ENCODE assay signal across 8 cellular contexts in genomic region chr1:204408602-204409001, GRCh38. TPM values are rescaled to one million over a fixed set of nuclear protein-coding genes. Genes with fewer than 3 reads are reported as not detected.
DNase-seq lines count a peak whose midpoint lies in the region; ATAC-seq and TF ChIP-seq lines count a peak whose summit lies in the region.

No MANE protein-coding gene starts in this region.

- H3K36me3 ChIP-seq in kidney epithelial cell (ENCODE audit: control insufficient read depth, insufficient read depth, low read length), result no peaks in the 10 kb centered on the region
- peaks cover 23 to 27% (median 25%) of the 10 kb centered on the region in 5 donors for H3K36me3 ChIP-seq in subcutaneous abdominal adipose tissue (ENCODE audit: control insufficient read depth in 5 of 5, insufficient read depth in 5 of 5, low read length in 5 of 5)

- peak overlapping the region; percentile 47 for H3K27ac Mint-ChIP-seq in T-helper 2 cell treated with Interferon-gamma antibody and Interleukin-4, amounts not matched to agents 5 μg/mL and 100 μg/mL, for 36 hours
- H3K27ac Mint-ChIP-seq in activated naive CD8-positive, alpha-beta T cell treated with anti-CD3 and anti-CD28 coated beads, Interleukin-2, amount 50 U/mL, for 24 hours, result peak overlapping the region; percentile 98

- no peaks in the 10 kb centered on the region for H3K27me3 ChIP-seq in kidney epithelial cell (ENCODE audit: control insufficient read depth, insufficient read depth, low read length)
- H3K27me3 ChIP-seq in subcutaneous abdominal adipose tissue (ENCODE audit: control insufficient read depth in 5 of 5, insufficient read depth in 4 of 5, low read length in 5 of 5), result no peaks in the 10 kb centered on the region

- H3K4me3 Mint-ChIP-seq in T-helper 2 cell treated with Interferon-gamma antibody and Interleukin-4, amounts not matched to agents 5 μg/mL and 100 μg/mL, for 36 hours, result peak overlapping the region; percentile 99
- peak overlapping the region; percentile 92 for H3K4me3 Mint-ChIP-seq in activated naive CD8-positive, alpha-beta T cell treated with anti-CD3 and anti-CD28 coated beads, Interleukin-2, amount 50 U/mL, for 24 hours

- no peak for ATAC-seq in activated naive CD8-positive, alpha-beta T cell treated with anti-CD3 and anti-CD28 coated beads, Interleukin-2, amount 50 U/mL, for 24 hours
- ATAC-seq in GM21786 (IDR thresholded peaks at IDR 0.05; ENCODE audit: unreplicated experiment), result no peak
- no peak for ATAC-seq in HG03520 (IDR thresholded peaks at IDR 0.05; ENCODE audit: unreplicated experiment)

- H3K36me3 Mint-ChIP-seq in T-helper 2 cell treated with Interferon-gamma antibody and Interleukin-4, amounts not matched to agents 5 μg/mL and 100 μg/mL, for 36 hours (ENCODE audit: low read depth), result peaks cover 64% of the 10 kb centered on the region
- peaks cover 68% of the 10 kb centered on the region for H3K36me3 Mint-ChIP-seq in activated naive CD8-positive, alpha-beta T cell treated with anti-CD3 and anti-CD28 coated beads, Interleukin-2, amount 50 U/mL, for 24 hours (ENCODE audit: low read depth)

- H3K9me3 ChIP-seq in subcutaneous abdominal adipose tissue (ENCODE audit: control insufficient read depth in 5 of 5, low read length in 5 of 5), result no peaks in the 10 kb centered on the region

- peaks cover 0 to 56% (median 40%) of the 10 kb centered on the region in 5 donors for H3K4me1 ChIP-seq in subcutaneous abdominal adipose tissue (ENCODE audit: control insufficient read depth in 5 of 5, insufficient read depth in 5 of 5, low read length in 5 of 5)

- no peak for DNase-seq in T-helper 2 cell treated with Interferon-gamma antibody and Interleukin-4, amounts not matched to agents 5 μg/mL and 100 μg/mL, for 36 hours (ENCODE audit: low spot score)
- DNase-seq in T-helper 2 cell (no peak), kidney epithelial cell (ENCODE audit: low read depth) (no peak), DMS153 treated with DMSO at 0.1 percent for 48 hours (lab: John Stamatoyannopoulos, UW; ENCODE audit: unreplicated experiment) (no peak)
- DNase-seq in activated naive CD8-positive, alpha-beta T cell treated with anti-CD3 and anti-CD28 coated beads, Interleukin-2, amount 50 U/mL, for 24 hours, result no peak

- no peak for TF ChIP-seq CTCF in kidney epithelial cell (IDR thresholded peaks at IDR 0.05; ENCODE audit: insufficient read depth, low read length, poor library complexity, severe bottlenecking)

- H3K4me3 ChIP-seq in kidney epithelial cell (ENCODE audit: low read depth, low read length) (peak overlapping the region; percentile 98), subcutaneous abdominal adipose tissue (ENCODE audit: low read depth in 1 of 5, low read length in 5 of 5) (peak overlapping the region; percentile 96 to 100 (median 97))

- H3K9me3 Mint-ChIP-seq in T-helper 2 cell treated with Interferon-gamma antibody and Interleukin-4, amounts not matched to agents 5 μg/mL and 100 μg/mL, for 36 hours, result no peaks in the 10 kb centered on the region
- no peaks in the 10 kb centered on the region for H3K9me3 Mint-ChIP-seq in activated naive CD8-positive, alpha-beta T cell treated with anti-CD3 and anti-CD28 coated beads, Interleukin-2, amount 50 U/mL, for 24 hours

- H3K27me3 Mint-ChIP-seq in T-helper 2 cell treated with Interferon-gamma antibody and Interleukin-4, amounts not matched to agents 5 μg/mL and 100 μg/mL, for 36 hours (ENCODE audit: low read depth), result no peaks in the 10 kb centered on the region
- no peaks in the 10 kb centered on the region for H3K27me3 Mint-ChIP-seq in activated naive CD8-positive, alpha-beta T cell treated with anti-CD3 and anti-CD28 coated beads, Interleukin-2, amount 50 U/mL, for 24 hours

- peak overlapping the region; percentile 90 to 100 (median 99) for H3K9ac ChIP-seq in subcutaneous abdominal adipose tissue (ENCODE audit: low read length in 5 of 5)

- peaks cover 23% of the 10 kb centered on the region for H3K4me1 Mint-ChIP-seq in T-helper 2 cell treated with Interferon-gamma antibody and Interleukin-4, amounts not matched to agents 5 μg/mL and 100 μg/mL, for 36 hours (ENCODE audit: low read depth)
- peaks cover 30% of the 10 kb centered on the region for H3K4me1 Mint-ChIP-seq in activated naive CD8-positive, alpha-beta T cell treated with anti-CD3 and anti-CD28 coated beads, Interleukin-2, amount 50 U/mL, for 24 hours

- peak overlapping the region; percentile 99 for H3K27ac ChIP-seq in subcutaneous abdominal adipose tissue (ENCODE audit: low read depth, low read length)

RNA-seq across cellular contexts. Expression of gene PPP1R15B, which starts 3.0 kb away (rescaled TPM):
- total RNA-seq in kidney epithelial cell, result 42.1 and 43.8 TPM in 2 replicates

RNA-seq across cellular contexts. Expression of gene PLEKHA6, which starts 48.9 kb away (rescaled TPM):
- 15.4 and 48.9 TPM in 2 replicates for total RNA-seq in kidney epithelial cell
